In genomic region chr5:146290318-146290717, GRCh38 we compare ENCODE assay signal across 1 cellular context.
TF ChIP-seq lines count a peak whose summit lies in the region.

No MANE protein-coding gene starts in this region.

TF ChIP-seq in HCT116, 20 proteins besides CTCF, POLR2A, EP300 and RAD21:
- no peak for TF ChIP-seq YY1 (IDR thresholded peaks at IDR 0.05; ENCODE audit: extremely low read depth, insufficient replicate concordance, low read depth, low read length)
- TF ChIP-seq TCF7L2 (IDR thresholded peaks at IDR 0.05; ENCODE audit: borderline replicate concordance, extremely low read depth, insufficient read depth, insufficient read length), result no peak
- TF ChIP-seq ATF3 (IDR thresholded peaks at IDR 0.05), result no peak
- no peak for TF ChIP-seq MAX (IDR thresholded peaks at IDR 0.05)
- no peak for TF ChIP-seq REST (IDR thresholded peaks at IDR 0.05; ENCODE audit: low read depth)
- no peak for TF ChIP-seq EZH2 (IDR thresholded peaks at IDR 0.05)
- TF ChIP-seq JUND (IDR thresholded peaks at IDR 0.05), result no peak
- no peak for TF ChIP-seq SRF (IDR thresholded peaks at IDR 0.05; ENCODE audit: low read depth)
- TF ChIP-seq CEBPB (IDR thresholded peaks at IDR 0.05; ENCODE audit: low read depth), result no peak
- TF ChIP-seq CBX3 (IDR thresholded peaks at IDR 0.05; ENCODE audit: low read depth), result no peak
- TF ChIP-seq SP1 (IDR thresholded peaks at IDR 0.05; ENCODE audit: low read depth), result no peak
- TF ChIP-seq ZFX (IDR thresholded peaks at IDR 0.05), result no peak
- TF ChIP-seq ZNF274 (IDR thresholded peaks at IDR 0.05; ENCODE audit: low read depth, low read length), result no peak
